In the genomic region with DNA sequence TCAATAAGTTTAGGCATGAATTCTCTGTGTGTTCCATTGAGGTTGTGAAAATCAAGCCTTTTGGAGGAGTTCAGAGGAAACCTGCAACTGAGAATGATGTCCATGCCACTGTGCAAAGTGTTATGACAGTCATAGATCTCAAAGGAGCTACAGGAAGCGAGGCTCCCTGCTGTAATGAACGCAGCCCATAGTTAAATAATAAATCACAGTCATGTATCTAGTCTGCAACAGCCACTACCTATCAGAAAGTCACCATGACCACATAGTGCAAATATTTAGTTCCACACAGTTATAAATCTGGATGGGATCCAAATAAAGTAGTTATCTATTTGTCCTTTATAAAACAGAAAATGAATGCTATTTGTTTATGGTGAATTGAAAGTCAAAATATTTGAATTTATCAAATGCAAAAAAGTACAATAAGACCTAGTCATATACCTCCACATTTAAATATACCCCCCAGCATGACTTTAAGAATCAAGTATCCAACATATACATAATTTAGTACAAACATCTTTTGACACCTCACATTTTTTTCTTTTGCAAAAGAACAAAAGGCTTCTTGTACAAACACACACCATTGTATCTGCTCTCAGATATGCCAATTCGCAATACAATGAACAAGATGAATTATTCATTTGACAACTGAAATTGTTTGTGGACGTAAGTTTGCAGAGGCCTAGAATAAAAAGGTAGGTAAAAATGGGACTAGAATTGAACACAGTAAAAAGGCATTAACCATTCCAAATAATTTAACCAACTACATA, we compare ENCODE assay signal across 12 cellular contexts.
DNase-seq lines count a peak whose midpoint lies in the region; ATAC-seq lines count a peak whose summit lies in the region.
"Had no signal": no experiment of that assay in that cellular context is flagged by ENCODE, and none has a peak within 500 bp of the region (broad histone marks: within the 10 kb centered on the region; RNA-seq: fewer than 3 reads in every experiment).

No MANE protein-coding gene starts in this region.

- H3K4me3 ChIP-seq in HUES48 (ENCODE audit: low read depth, low read length) (no peak overlapping the region), SK-N-MC (peak overlapping the region; percentile 0; the same call in 1 of the 2 replicates), iPS-18a (ENCODE audit: low read length) (peak overlapping the region; percentile 7)

- H3K9ac ChIP-seq in HUES48 (ENCODE audit: low read depth, low read length) (no peak overlapping the region), SK-N-MC (ENCODE audit: insufficient read length) (no peak overlapping the region), iPS-18a (ENCODE audit: low read length) (no peak overlapping the region)

- no peaks in the 10 kb centered on the region for H3K27me3 ChIP-seq in HUES48 (ENCODE audit: control insufficient read depth, insufficient read depth, low read length)
- no peaks in the 10 kb centered on the region for H3K27me3 ChIP-seq in iPS-18a (ENCODE audit: control insufficient read depth, insufficient read depth, low read length)

- no peaks in the 10 kb centered on the region for H3K36me3 ChIP-seq in HUES48 (ENCODE audit: control insufficient read depth, insufficient read depth, low read length)
- peaks cover 13% of the 10 kb centered on the region for H3K36me3 ChIP-seq in SK-N-MC (ENCODE audit: insufficient read depth, low read length)
- H3K36me3 ChIP-seq in iPS-18a (ENCODE audit: control insufficient read depth, low read depth, low read length) = no peaks in the 10 kb centered on the region

- ATAC-seq in HG02610 (IDR thresholded peaks at IDR 0.05; ENCODE audit: unreplicated experiment) = no peak
- ATAC-seq in HG03565 (IDR thresholded peaks at IDR 0.05; ENCODE audit: unreplicated experiment) = no peak
- ATAC-seq: stimulated activated naive B cell treated with anti-CD40 and anti-IgM and Interleukin-4, amounts not matched to agents 10 μg/mL and 1 μg/mL and 100 μg/mL, for 72 hours had no signal

- H3K9me3 ChIP-seq in HUES48 (ENCODE audit: control insufficient read depth, insufficient read depth, low read length) (no peaks in the 10 kb centered on the region), SK-N-MC (ENCODE audit: low read depth, low read length) (peaks cover 7% of the 10 kb centered on the region; the same call in 1 of the 2 replicates), iPS-18a (ENCODE audit: control insufficient read depth, low read depth, low read length) (no peaks in the 10 kb centered on the region)

- DNase-seq in Ammon's horn (ENCODE audit: low spot score) (peak; percentile 32), SK-N-MC (ENCODE audit: low read depth, low spot score) (no peak), SIG-M5 treated with dmso at 0.1 percent for 504 hours (lab: John Stamatoyannopoulos, UW; ENCODE audit: unreplicated experiment) (no peak)
- no peak for DNase-seq in effector CD4-positive, alpha-beta T cell
- DNase-seq: NCI-H510A; right cardiac atrium; stimulated activated CD4-positive, alpha-beta T cell treated with anti-CD3 and anti-CD28 coated beads, Interleukin-4, amount 100 ng/mL, for 4 hours; stimulated activated naive B cell treated with anti-CD40 and anti-IgM and Interleukin-4, amounts not matched to agents 10 μg/mL and 1 μg/mL and 100 μg/mL, for 72 hours had no signal

- H3K27ac ChIP-seq in HUES48 (ENCODE audit: low read depth, low read length) (peak overlapping the region; percentile 56), SK-N-MC (peak overlapping the region; percentile 86), iPS-18a (ENCODE audit: low read length) (peak overlapping the region; percentile 6)

- H3K4me1 ChIP-seq in HUES48 (ENCODE audit: control insufficient read depth, insufficient read depth, low read length) (peaks cover 55% of the 10 kb centered on the region), iPS-18a (ENCODE audit: control insufficient read depth, low read depth, low read length) (peaks cover 52% of the 10 kb centered on the region)

Comparison
In these comparisons a context has a peak if more than half of its experiments do, and no peak if none do; other contexts are left out.
1. H3K27ac ChIP-seq: peak in every context shown above with its lines; median percentile 86 in SK-N-MC; 56 in HUES48; 6 in iPS-18a.